ENCODE assay signal across 8 cellular contexts in genomic region chr7:101814996-101815825, GRCh38. TPM values are rescaled to one million over a fixed set of nuclear protein-coding genes. Genes with fewer than 3 reads are reported as not detected.
DNase-seq lines count a peak whose midpoint lies in the region; ATAC-seq and TF ChIP-seq lines count a peak whose summit lies in the region.

No MANE protein-coding gene starts in this region.

- peak overlapping the region; percentile 62 to 89 for H3K4me3 ChIP-seq in uterus

- no peaks in the 10 kb centered on the region for H3K4me1 ChIP-seq in uterus

- no peak for TF ChIP-seq POLR2A in uterus (IDR thresholded peaks at IDR 0.05)

- peak in 3 of 4 experiments; percentile 6 to 51 (median 27) for TF ChIP-seq CTCF in uterus (IDR thresholded peaks at IDR 0.05)

- H3K9me3 ChIP-seq in uterus = no peaks in the 10 kb centered on the region

- intact Hi-C loops in Right ventricle myocardium superior (cut with DNase I) = loop anchor here (2.0 to 10.0 kb wide), 2 partner anchors 126 to 420 kb away; no protein-coding TSS in a partner anchor
- intact Hi-C loops in uterus (cut with DNase I; ENCODE audit: low total_unique reads) = loop anchor here (10.0 kb wide), 1 partner anchor 310 kb away; no protein-coding TSS in a partner anchor

- peak overlapping the region; percentile 85 to 88 for H3K27ac ChIP-seq in uterus

- H3K27me3 ChIP-seq in uterus = no peaks in the 10 kb centered on the region

- DNase-seq in NK-92 treated with Interleukin-12 subunit alpha and Interleukin-12 subunit beta, amount 100 ng/mL, for 24 hours (lab: John Stamatoyannopoulos, UW) = peak; percentile 63
- DNase-seq in NK-92 (lab: John Stamatoyannopoulos, UW; ENCODE audit: unreplicated experiment) (no peak), OCI-M1 (lab: John Stamatoyannopoulos, UW) (peak; percentile 72), activated gamma-delta T cell treated with Interleukin-2 at 50 U/mL for 16 hours (peak; percentile 65), Right ventricle myocardium superior (peak; percentile 59), pons (ENCODE audit: low spot score) (peak; percentile 19), uterus (peak; percentile 54 to 67)

- H3K36me3 ChIP-seq in uterus = no peaks in the 10 kb centered on the region

- peak; percentile 32 for ATAC-seq in HG02981 (IDR thresholded peaks at IDR 0.05; ENCODE audit: unreplicated experiment)
- peak; percentile 67 for ATAC-seq in Right ventricle myocardium superior (ENCODE audit: poor library complexity)

RNA-seq across cellular contexts. Expression of gene CUX1, which starts 2.2 kb away (rescaled TPM):
- total RNA-seq in Right ventricle myocardium superior = 97.4 TPM
- 100 to 1,000 TPM in 1 of 4 donors, 10 to 100 TPM in 3; 58.2 to 295 (median 76.9) TPM for total RNA-seq in uterus
